8 cellular contexts compared by ENCODE assay signal in the genomic region with DNA sequence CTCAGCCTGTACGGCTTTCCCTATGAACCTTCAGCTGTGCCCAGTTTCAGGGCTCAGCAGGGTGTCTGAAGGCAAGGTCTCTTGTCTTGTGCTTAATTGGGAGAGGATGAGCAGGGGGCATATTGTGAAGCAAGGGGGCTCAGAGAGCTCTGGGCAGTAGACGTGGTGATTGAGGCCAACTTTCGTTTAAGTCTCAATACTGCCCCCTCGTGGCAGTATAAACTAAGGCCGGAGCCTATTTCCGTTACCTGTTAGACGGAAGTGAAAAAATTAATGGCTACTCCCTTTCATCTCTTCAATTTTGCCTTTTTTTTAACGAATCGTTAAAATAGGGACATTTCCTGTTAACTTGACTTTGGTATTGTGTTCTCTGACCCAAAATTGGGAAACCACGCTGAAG.
DNase-seq lines count a peak whose midpoint lies in the region; ATAC-seq and TF ChIP-seq lines count a peak whose summit lies in the region.

No MANE protein-coding gene starts in this region.

- peaks cover 17% of the 10 kb centered on the region for H3K4me1 Mint-ChIP-seq in brain

- no peaks in the 10 kb centered on the region for H3K9me3 ChIP-seq in suprapubic skin

- no peak overlapping the region for H3K27ac ChIP-seq in suprapubic skin

- peaks cover 0 to 2% (median 0%) of the 10 kb centered on the region in 5 experiments for H3K9me3 Mint-ChIP-seq in brain

- H3K27me3 ChIP-seq in kidney epithelial cell (ENCODE audit: control insufficient read depth, insufficient read depth, low read length) (no peaks in the 10 kb centered on the region), suprapubic skin (no peaks in the 10 kb centered on the region)

- peak; percentile 60 for ATAC-seq in HG02610 (IDR thresholded peaks at IDR 0.05; ENCODE audit: unreplicated experiment)

- DNase-seq in C1 segment of cervical spinal cord (lab: John Stamatoyannopoulos, UW) (peak in 11 of 14 donors; percentile 1 to 72 (median 37)), NCI-H460 (ENCODE audit: extremely low read depth, low read depth) (peak; percentile 14), kidney epithelial cell (ENCODE audit: low read depth) (no peak), suprapubic skin (ENCODE audit: low spot score in 2 of 2) (no peak), NCI-H2107 (lab: John Stamatoyannopoulos, UW) (no peak)

- H3K27ac Mint-ChIP-seq in brain: peak overlapping the region in 1 of 5 experiments; percentile 19

- no peak for TF ChIP-seq EP300 in suprapubic skin (IDR thresholded peaks at IDR 0.05)

- WGBS in suprapubic skin: 24% methylated on average over 10 of the region's 10 CpGs

- peaks cover 5% of the 10 kb centered on the region for H3K27me3 Mint-ChIP-seq in brain

- TF ChIP-seq CTCF in GM12874 (IDR thresholded peaks at IDR 0.05; ENCODE audit: insufficient read depth, low read depth, low read length) (peak; percentile 57), brain (conservative IDR thresholded peaks at IDR 0.05) (peak; percentile 78 to 79), kidney epithelial cell (IDR thresholded peaks at IDR 0.05; ENCODE audit: insufficient read depth, low read length, poor library complexity, severe bottlenecking) (peak; percentile 58), suprapubic skin (IDR thresholded peaks at IDR 0.05) (peak; percentile 13 to 43)

- no peak overlapping the region for H3K4me3 Mint-ChIP-seq in brain

- H3K4me3 ChIP-seq in kidney epithelial cell (ENCODE audit: low read depth, low read length) (no peak overlapping the region), suprapubic skin (no peak overlapping the region)

- no peak for TF ChIP-seq POLR2A in suprapubic skin (IDR thresholded peaks at IDR 0.05)

- H3K36me3 ChIP-seq in kidney epithelial cell (ENCODE audit: control insufficient read depth, insufficient read depth, low read length) (no peaks in the 10 kb centered on the region), suprapubic skin (no peaks in the 10 kb centered on the region)

- no peaks in the 10 kb centered on the region for H3K4me1 ChIP-seq in suprapubic skin

- H3K36me3 Mint-ChIP-seq in brain: no peaks in the 10 kb centered on the region

Comparison
In these comparisons a context has a peak if more than half of its experiments do, and no peak if none do; other contexts are left out.
1. DNase-seq: peak in C1 segment of cervical spinal cord (11 of 14) and NCI-H460 (single experiment); none in kidney epithelial cell (single experiment), suprapubic skin (0 of 2) and NCI-H2107 (single experiment).
2. CTCF ChIP-seq: peak in every context shown above with its lines; median percentile 78 in brain; 58 in kidney epithelial cell; 57 in GM12874; 28 in suprapubic skin.